9 cellular contexts compared by ENCODE assay signal in genomic region chr1:229410692-229411433, GRCh38. TPM values are rescaled to one million over a fixed set of nuclear protein-coding genes. Genes with fewer than 3 reads are reported as not detected.
DNase-seq lines count a peak whose midpoint lies in the region; ATAC-seq and TF ChIP-seq lines count a peak whose summit lies in the region.
"Had no signal": no experiment of that assay in that cellular context is flagged by ENCODE, and none has a peak within 500 bp of the region (broad histone marks: within the 10 kb centered on the region; RNA-seq: fewer than 3 reads in every experiment).

No MANE protein-coding gene starts in this region.

- ATAC-seq in GM21360 (IDR thresholded peaks at IDR 0.05; ENCODE audit: unreplicated experiment) (no peak), HG02884 (IDR thresholded peaks at IDR 0.05; ENCODE audit: unreplicated experiment) (no peak)

- H3K36me3 ChIP-seq in SK-N-SH (replicated peaks in 1 of 2; ENCODE audit: control insufficient read depth in 1 of 2, insufficient read depth in 2 of 2, low read length in 1 of 2) (no peaks in the 10 kb centered on the region), osteoblast (ENCODE audit: insufficient read depth, low read length) (no peaks in the 10 kb centered on the region), esophagus squamous epithelium (no peaks in the 10 kb centered on the region)

- peaks cover 10 to 43% of the 10 kb centered on the region in 2 experiments for H3K4me1 ChIP-seq in SK-N-SH (ENCODE audit: control insufficient read depth in 1 of 2, insufficient read depth in 2 of 2, low read depth in 1 of 2, low read length in 1 of 2)
- peaks cover 6% of the 10 kb centered on the region for H3K4me1 ChIP-seq in osteoblast (ENCODE audit: insufficient read depth, low read length)
- peaks cover 19 to 48% (median 25%) of the 10 kb centered on the region in 3 donors for H3K4me1 ChIP-seq in esophagus squamous epithelium

- H3K4me3 ChIP-seq in SK-N-SH (ENCODE audit: low read depth in 2 of 2, low read length in 1 of 2) (peak overlapping the region in 1 of 2 experiments; percentile 12; a peak in 2 of 4 replicates), fibroblast of the aortic adventitia (ENCODE audit: low read depth, low read length) (no peak overlapping the region), osteoblast (ENCODE audit: insufficient read depth, low read length) (peak overlapping the region; percentile 8), esophagus squamous epithelium (no peak overlapping the region)

- H3K9me3 ChIP-seq in SK-N-SH = no peaks in the 10 kb centered on the region
- no peaks in the 10 kb centered on the region for H3K9me3 ChIP-seq in osteoblast (ENCODE audit: low read depth, low read length)
- H3K9me3 ChIP-seq in esophagus squamous epithelium = no peaks in the 10 kb centered on the region

- H3K79me2 ChIP-seq in SK-N-SH (ENCODE audit: insufficient read depth) (no peaks in the 10 kb centered on the region), osteoblast (ENCODE audit: insufficient read depth, low read length) (no peaks in the 10 kb centered on the region)

- H4K20me1 ChIP-seq in SK-N-SH (ENCODE audit: insufficient read depth) (no peaks in the 10 kb centered on the region), osteoblast (ENCODE audit: insufficient read depth, low read length) (no peaks in the 10 kb centered on the region)

- 26% methylated on average over 14 of the region's 14 CpGs for WGBS in SK-N-SH (ENCODE audit: low lambda C conversion rate)
- 15 to 20% methylated on average over 14 of the region's 14 CpGs for WGBS in esophagus squamous epithelium, 2 donors

- intact Hi-C loops in esophagus squamous epithelium (cut with DNase I) = no loop called here

- TF ChIP-seq CTCF in SK-N-SH (IDR thresholded peaks at IDR 0.05) (no peak), fibroblast of the aortic adventitia (IDR thresholded peaks at IDR 0.05; ENCODE audit: insufficient read depth, low read length) (no peak), osteoblast (IDR thresholded peaks at IDR 0.05; ENCODE audit: extremely low read depth, low read depth, low read length) (no peak), esophagus squamous epithelium (IDR thresholded peaks at IDR 0.05) (no peak)

- no peak; a peak in 1 of 4 replicates for TF ChIP-seq EP300 in SK-N-SH (IDR thresholded peaks at IDR 0.05; ENCODE audit: borderline replicate concordance in 1 of 2, low read depth in 1 of 2, low read length in 1 of 2)

- H3K27ac ChIP-seq in SK-N-SH (ENCODE audit: low read depth in 2 of 2, low read length in 1 of 2) (peak overlapping the region; percentile 46 to 95), osteoblast (ENCODE audit: low read depth, low read length) (no peak overlapping the region), esophagus squamous epithelium (no peak overlapping the region)

- CTCF ChIA-PET in SK-N-SH (lab: Yijun Ruan, JAX) = interaction anchor here (0.6 to 2.9 kb wide), 10 partner anchors 10 to 153 kb away, joined by 3 to 12 read pairs (median 4); no protein-coding TSS in a partner anchor

- H3K9ac ChIP-seq in SK-N-SH = peak overlapping the region; percentile 24; the same call in 1 of the 2 replicates

- no peaks in the 10 kb centered on the region for H3K27me3 ChIP-seq in SK-N-SH (ENCODE audit: insufficient read depth)
- peaks cover 32% of the 10 kb centered on the region for H3K27me3 ChIP-seq in osteoblast (ENCODE audit: insufficient read depth, low read length)
- peaks cover 6 to 64% (median 13%) of the 10 kb centered on the region in 4 donors for H3K27me3 ChIP-seq in esophagus squamous epithelium

- H3K9me2 ChIP-seq in SK-N-SH = no peaks in the 10 kb centered on the region

- POLR2A ChIA-PET in SK-N-SH (lab: Yijun Ruan, JAX) = interaction anchor here (0.7 to 2.7 kb wide), 5 partner anchors 15 to 152 kb away, joined by 3 to 9 read pairs (median 3); partner anchors contain the start of gene CCSAP

- H3K4me2 ChIP-seq in SK-N-SH (peak overlapping the region; percentile 70), osteoblast (ENCODE audit: insufficient read depth, low read length) (peak overlapping the region; percentile 58)

- DNase-seq in ELR (ENCODE audit: low read depth) (peak; percentile 67), NCI-H1092 treated with DMSO at 0.1 percent for 48 hours (lab: John Stamatoyannopoulos, UW) (peak; percentile 99), SK-N-SH (peak; percentile 86), fibroblast of the aortic adventitia (ENCODE audit: low read depth) (peak; percentile 47), osteoblast (ENCODE audit: insufficient read length, low spot score, missing footprints) (peak; percentile 92), esophagus squamous epithelium (lab: John Stamatoyannopoulos, UW) (no peak)
- DNase-seq: naive B cell had no signal

- H3F3A ChIP-seq in SK-N-SH (replicated peaks; ENCODE audit: insufficient read depth) = peaks cover 5% of the 10 kb centered on the region

- peak overlapping the region; percentile 81 for H2AFZ ChIP-seq in SK-N-SH (ENCODE audit: low read depth)
- H2AFZ ChIP-seq in osteoblast (ENCODE audit: low read length) = peak overlapping the region; percentile 35

- no peak; the same call in none of the 2 replicates for TF ChIP-seq RAD21 in SK-N-SH (IDR thresholded peaks at IDR 0.05; ENCODE audit: low read length)

- TF ChIP-seq POLR2A in esophagus squamous epithelium (IDR thresholded peaks at IDR 0.05) = no peak

TF ChIP-seq in SK-N-SH, 30 proteins besides CTCF, POLR2A, EP300 and RAD21:
- TF ChIP-seq TEAD4 (IDR thresholded peaks at IDR 0.05; ENCODE audit: borderline replicate concordance, insufficient read depth) (no peak), MEF2A (IDR thresholded peaks at IDR 0.05; ENCODE audit: borderline replicate concordance, low read depth) (0 out of 2 replicates have a peak, but pooled peaks have one; percentile 29), FOXM1 (IDR thresholded peaks at IDR 0.05; ENCODE audit: low read depth) (no peak), CHD2 (IDR thresholded peaks at IDR 0.05; ENCODE audit: low read length, partially characterized antibody) (peak; percentile 34), GATA2 (CRISPR knock-in tag; IDR thresholded peaks at IDR 0.05) (0 out of 2 replicates have a peak, but pooled peaks have one; percentile 5), FOSL2 (IDR thresholded peaks at IDR 0.05; ENCODE audit: borderline replicate concordance, low read depth) (peak; percentile 67), NRF1 (IDR thresholded peaks at IDR 0.05; ENCODE audit: low read depth, low read length) (no peak), SMC3 (IDR thresholded peaks at IDR 0.05; ENCODE audit: low read depth, low read length) (no peak), TCF12 (IDR thresholded peaks at IDR 0.05) (peak; percentile 21; the same call in 1 of the 2 replicates), USF2 (IDR thresholded peaks at IDR 0.05; ENCODE audit: borderline replicate concordance, low read depth, low read length) (no peak), JUND (IDR thresholded peaks at IDR 0.05) (no peak; the same call in 1 of the 2 replicates), MXI1 (IDR thresholded peaks at IDR 0.05; ENCODE audit: low read depth, low read length) (peak; percentile 67), SIN3A (IDR thresholded peaks at IDR 0.05; ENCODE audit: borderline replicate concordance, low read depth, low read length) (no peak), GABPA (IDR thresholded peaks at IDR 0.05; ENCODE audit: low read depth) (no peak)
- TF ChIP-seq, protein P1, sequence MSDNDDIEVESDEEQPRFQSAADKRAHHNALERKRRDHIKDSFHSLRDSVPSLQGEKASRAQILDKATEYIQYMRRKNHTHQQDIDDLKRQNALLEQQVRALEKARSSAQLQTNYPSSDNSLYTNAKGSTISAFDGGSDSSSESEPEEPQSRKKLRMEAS (IDR thresholded peaks at IDR 0.05; ENCODE audit: low read depth) = peak; percentile 64; the same call in 1 of the 2 replicates

RNA-seq across cellular contexts. Expression of gene ACTA1, which starts 23.0 kb away (rescaled TPM):
- polyA plus RNA-seq in SK-N-SH (2012; rRNA removed) = 0.21 and 0.36 TPM in 2 replicates
- 0.03 and 0.05 TPM in 2 replicates for polyA plus RNA-seq in SK-N-SH (2012; cell fraction: cytosol; rRNA removed)
- 2.7 TPM in 2 replicates for polyA plus RNA-seq in SK-N-SH (2012; cell fraction: nucleus; rRNA removed)
- total RNA-seq in fibroblast of the aortic adventitia (ENCODE audit: low replicate concordance) (not detected in 2 replicates), osteoblast (not detected in 2 replicates), esophagus squamous epithelium (under 1 TPM in 3 of 4 donors, not detected in 1; 0.19 to 0.75 (median 0.26) TPM)

Comparison
In these comparisons a context has a peak if more than half of its experiments do, and no peak if none do; other contexts are left out.
1. H3K27ac ChIP-seq: peak in SK-N-SH (2 of 2); none in osteoblast (single experiment) and esophagus squamous epithelium (0 of 4).